Comparison of ENCODE assay signal across 23 cellular contexts in genomic region chr6:91271807-91272206, GRCh38.
DNase-seq lines count a peak whose midpoint lies in the region; ATAC-seq and TF ChIP-seq lines count a peak whose summit lies in the region.
"Had no signal": no experiment of that assay in that cellular context is flagged by ENCODE, and none has a peak within 500 bp of the region (broad histone marks: within the 10 kb centered on the region; RNA-seq: fewer than 3 reads in every experiment).

No MANE protein-coding gene starts in this region.

- peaks cover 5% of the 10 kb centered on the region for H3K9me3 Mint-ChIP-seq in stimulated activated effector memory CD8-positive, alpha-beta T cell treated with anti-CD3 and anti-CD28 coated beads, Interleukin-12 subunit alpha, Interleukin-12 subunit beta, amount 100 ng/mL, for 72 hours
- no peaks in the 10 kb centered on the region for H3K9me3 Mint-ChIP-seq in activated CD8-positive, alpha-beta T cell treated with anti-CD3 and anti-CD28 coated beads for 36 hours

- no peak overlapping the region for H3K14ac ChIP-seq in neuronal stem cell (ENCODE audit: low read length)

- H3K18ac ChIP-seq in neuronal stem cell (ENCODE audit: low read length), result peak overlapping the region; percentile 87

- TF ChIP-seq CTCF in activated CD8-positive, alpha-beta T cell treated with anti-CD3 and anti-CD28 coated beads for 36 hours (IDR thresholded peaks at IDR 0.05), result no peak

- DNase-seq in neuronal stem cell (ENCODE audit: low spot score), result no peak
- no peak for DNase-seq in stimulated activated effector memory CD8-positive, alpha-beta T cell treated with anti-CD3 and anti-CD28 coated beads, Interleukin-12 subunit alpha, Interleukin-12 subunit beta, amount 100 ng/mL, for 72 hours (ENCODE audit: low spot score in 2 of 2)
- no peak for DNase-seq in activated CD8-positive, alpha-beta T cell treated with anti-CD3 and anti-CD28 coated beads for 36 hours
- no peak for DNase-seq in activated naive CD4-positive, alpha-beta T cell treated with Interleukin-2 at 50 U/mL for 16 hours
- no peak for DNase-seq in NCI-H748 (lab: John Stamatoyannopoulos, UW; ENCODE audit: unreplicated experiment)
- DNase-seq: 8988T; ACHN; BE2C; C1 segment of cervical spinal cord; CD4-positive, alpha-beta memory T cell; CD4-positive, CD25-positive, alpha-beta regulatory T cell; CD8-positive, alpha-beta memory T cell; COR-L47; DMS 273 treated with DMSO at 0.1 percent for 48 hours; DMS153; DMS53; DMS79; DND-41; EL; GDM1 had no signal

- H3K4me2 ChIP-seq in neuronal stem cell (ENCODE audit: insufficient read depth, low read length, poor library complexity, severe bottlenecking), result no peak overlapping the region
- H3K4me2 ChIP-seq: BLaER1 had no signal

- intact Hi-C loops in activated CD8-positive, alpha-beta T cell treated with anti-CD3 and anti-CD28 coated beads for 36 hours (cut with micrococcal nuclease), result no loop called here

- no peaks in the 10 kb centered on the region for H3K36me3 Mint-ChIP-seq in stimulated activated effector memory CD8-positive, alpha-beta T cell treated with anti-CD3 and anti-CD28 coated beads, Interleukin-12 subunit alpha, Interleukin-12 subunit beta, amount 100 ng/mL, for 72 hours
- no peaks in the 10 kb centered on the region for H3K36me3 Mint-ChIP-seq in activated CD8-positive, alpha-beta T cell treated with anti-CD3 and anti-CD28 coated beads for 36 hours (ENCODE audit: low read depth)
- H3K36me3 Mint-ChIP-seq: CD14-positive monocyte; CD4-positive, alpha-beta memory T cell; CD4-positive, CD25-positive, alpha-beta regulatory T cell; CD8-positive, alpha-beta memory T cell had no signal

- H3K27ac ChIP-seq in neuronal stem cell (replicated peaks; ENCODE audit: low read length), result no peak overlapping the region
- H3K27ac ChIP-seq: BLaER1 had no signal

- H3K9ac ChIP-seq in neuronal stem cell (ENCODE audit: low read depth, low read length, poor library complexity), result no peak overlapping the region
- H3K9ac ChIP-seq: BLaER1 had no signal

- peak overlapping the region; percentile 72 for H2BK120ac ChIP-seq in neuronal stem cell (ENCODE audit: low read depth, low read length)

- peak overlapping the region; percentile 47 for H2AK5ac ChIP-seq in neuronal stem cell (ENCODE audit: low read depth, low read length)

- peak overlapping the region; percentile 55 for H3K4ac ChIP-seq in neuronal stem cell (ENCODE audit: low read length)

- no peak overlapping the region for H4K91ac ChIP-seq in neuronal stem cell (ENCODE audit: low read depth, low read length, poor library complexity)

- peaks cover 0 to 3% of the 10 kb centered on the region in 2 donors for H3K9me3 ChIP-seq in neuronal stem cell (replicated peaks in 1 of 2; ENCODE audit: control insufficient read depth in 2 of 2, insufficient read depth in 1 of 2, low read depth in 1 of 2, low read length in 2 of 2)
- H3K9me3 ChIP-seq: BE2C had no signal

- H3K23ac ChIP-seq in neuronal stem cell (ENCODE audit: low read depth, low read length, poor library complexity), result no peak overlapping the region

- no peaks in the 10 kb centered on the region for H3K27me3 Mint-ChIP-seq in activated CD8-positive, alpha-beta T cell treated with anti-CD3 and anti-CD28 coated beads for 36 hours
- H3K27me3 Mint-ChIP-seq: CD4-positive, alpha-beta memory T cell; CD4-positive, CD25-positive, alpha-beta regulatory T cell; CD8-positive, alpha-beta memory T cell had no signal

- no peaks in the 10 kb centered on the region for H3K27me3 ChIP-seq in neuronal stem cell (ENCODE audit: control insufficient read depth in 3 of 3, insufficient read depth in 3 of 3, low read depth in 1 of 3, low read length in 3 of 3)
- H3K27me3 ChIP-seq: BE2C, BLaER1 had no signal

- H3K79me1 ChIP-seq in neuronal stem cell (ENCODE audit: low read depth, low read length), result no peaks in the 10 kb centered on the region

- H3K4me1 Mint-ChIP-seq in stimulated activated effector memory CD8-positive, alpha-beta T cell treated with anti-CD3 and anti-CD28 coated beads, Interleukin-12 subunit alpha, Interleukin-12 subunit beta, amount 100 ng/mL, for 72 hours, result no peaks in the 10 kb centered on the region
- H3K4me1 Mint-ChIP-seq in activated CD8-positive, alpha-beta T cell treated with anti-CD3 and anti-CD28 coated beads for 36 hours (ENCODE audit: low read depth), result no peaks in the 10 kb centered on the region
- H3K4me1 Mint-ChIP-seq: CD14-positive monocyte; CD4-positive, alpha-beta memory T cell; CD4-positive, CD25-positive, alpha-beta regulatory T cell; CD8-positive, alpha-beta memory T cell had no signal

- POLR2A ChIA-PET in activated CD8-positive, alpha-beta T cell treated with anti-CD3 and anti-CD28 coated beads for 36 hours (lab: Charles Lee), result no interaction called here

- peak overlapping the region; percentile 23 for H4K8ac ChIP-seq in neuronal stem cell (ENCODE audit: low read depth, low read length)

- H3K36me3 ChIP-seq in neuronal stem cell (replicated peaks in 1 of 2; ENCODE audit: control insufficient read depth in 2 of 2, insufficient read depth in 2 of 2, low read length in 2 of 2), result no peaks in the 10 kb centered on the region
- H3K36me3 ChIP-seq: BE2C, BLaER1 had no signal

- CTCF ChIA-PET in activated CD8-positive, alpha-beta T cell treated with anti-CD3 and anti-CD28 coated beads for 36 hours (lab: Charles Lee), result no interaction called here

- no peak overlapping the region for H3K27ac Mint-ChIP-seq in stimulated activated effector memory CD8-positive, alpha-beta T cell treated with anti-CD3 and anti-CD28 coated beads, Interleukin-12 subunit alpha, Interleukin-12 subunit beta, amount 100 ng/mL, for 72 hours
- no peak overlapping the region for H3K27ac Mint-ChIP-seq in activated CD8-positive, alpha-beta T cell treated with anti-CD3 and anti-CD28 coated beads for 36 hours
- H3K27ac Mint-ChIP-seq: CD4-positive, alpha-beta memory T cell; CD4-positive, CD25-positive, alpha-beta regulatory T cell; CD8-positive, alpha-beta memory T cell had no signal

- H3K4me3 ChIP-seq in neuronal stem cell (ENCODE audit: low read length in 2 of 2), result peak overlapping the region in 1 of 2 donors; percentile 32
- H3K4me3 ChIP-seq: BLaER1, GM12878 had no signal

- H3K4me1 ChIP-seq in neuronal stem cell (ENCODE audit: control insufficient read depth in 2 of 2, insufficient read depth in 1 of 2, low read depth in 1 of 2, low read length in 2 of 2), result peaks cover 0 to 2% of the 10 kb centered on the region in 2 donors
- H3K4me1 ChIP-seq: BE2C, BLaER1 had no signal

- H2AFZ ChIP-seq in neuronal stem cell (ENCODE audit: low read length), result no peak overlapping the region

- peak; percentile 48 for ATAC-seq in stimulated activated effector memory CD8-positive, alpha-beta T cell treated with anti-CD3 and anti-CD28 coated beads, Interleukin-12 subunit alpha, Interleukin-12 subunit beta, amount 100 ng/mL, for 72 hours
- no peak for ATAC-seq in activated CD8-positive, alpha-beta T cell treated with anti-CD3 and anti-CD28 coated beads for 36 hours
- ATAC-seq: GM12878 had no signal

- peak overlapping the region; percentile 71 for H2BK15ac ChIP-seq in neuronal stem cell (ENCODE audit: low read length)

- no CpG with 5 or more reads among the region's 6 CpGs for WGBS in neuronal stem cell (ENCODE audit: extremely low coverage in 2 of 2, insufficient read length in 2 of 2, insufficient replicate concordance in 1 of 2), 2 donors

- no peak overlapping the region for H2BK5ac ChIP-seq in neuronal stem cell (ENCODE audit: low read length)

- no peak overlapping the region for H3K4me3 Mint-ChIP-seq in stimulated activated effector memory CD8-positive, alpha-beta T cell treated with anti-CD3 and anti-CD28 coated beads, Interleukin-12 subunit alpha, Interleukin-12 subunit beta, amount 100 ng/mL, for 72 hours
- no peak overlapping the region for H3K4me3 Mint-ChIP-seq in activated CD8-positive, alpha-beta T cell treated with anti-CD3 and anti-CD28 coated beads for 36 hours
- H3K4me3 Mint-ChIP-seq: CD14-positive monocyte; CD4-positive, alpha-beta memory T cell; CD4-positive, CD25-positive, alpha-beta regulatory T cell; CD8-positive, alpha-beta memory T cell had no signal

- H2BK12ac ChIP-seq in neuronal stem cell (ENCODE audit: low read length), result no peak overlapping the region
